ENCODE assay signal across 17 cellular contexts in the genomic region with DNA sequence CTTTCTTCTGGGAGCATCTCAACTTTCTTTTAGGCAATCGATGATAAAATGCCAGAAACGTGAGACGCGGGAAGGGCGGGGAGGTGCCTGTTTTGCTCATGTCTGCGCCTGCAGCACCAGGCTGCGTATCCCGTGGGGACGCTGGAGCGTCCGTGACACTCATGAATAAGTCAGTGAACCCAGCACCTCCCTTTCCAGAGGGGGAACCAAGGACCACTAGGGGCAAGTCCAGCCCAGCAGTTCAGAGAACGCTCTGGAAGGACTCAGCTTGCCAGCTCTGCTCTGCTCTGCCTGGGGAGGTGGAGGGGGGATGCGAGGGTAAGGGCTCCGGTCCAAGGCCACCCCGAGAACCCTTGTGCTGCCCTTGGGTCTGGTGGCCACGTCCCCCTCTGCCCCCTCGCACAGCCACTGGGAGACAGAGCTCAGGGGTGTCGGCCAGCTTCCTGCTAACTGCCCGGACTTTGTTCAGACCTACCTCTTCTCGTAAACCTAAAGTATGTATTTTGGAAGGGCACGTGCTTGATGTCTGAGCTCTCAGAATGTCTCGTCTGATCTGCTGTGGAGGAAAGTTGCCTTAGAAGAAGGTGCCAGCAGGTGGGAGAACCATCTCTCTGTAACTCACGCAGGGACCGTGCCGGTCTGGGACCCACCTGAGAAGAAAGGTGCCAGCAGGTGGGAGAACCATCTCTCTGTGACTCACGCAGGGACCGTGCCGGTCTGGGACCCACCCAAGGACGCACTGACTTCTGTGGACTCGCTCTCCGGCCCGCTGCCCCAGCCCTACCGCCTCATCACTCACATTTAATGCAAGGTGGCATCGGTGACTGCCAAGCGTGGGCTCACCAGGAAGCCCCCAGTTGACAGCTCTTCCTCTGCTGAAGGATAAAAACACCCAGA. TPM values are rescaled to one million over a fixed set of nuclear protein-coding genes. Genes with fewer than 3 reads are reported as not detected.
DNase-seq lines count a peak whose midpoint lies in the region; ATAC-seq, FAIRE-seq and TF ChIP-seq lines count a peak whose summit lies in the region.
"Had no signal": no experiment of that assay in that cellular context is flagged by ENCODE, and none has a peak within 500 bp of the region (broad histone marks: within the 10 kb centered on the region; RNA-seq: fewer than 3 reads in every experiment).

No MANE protein-coding gene starts in this region.

- H3K4me2 ChIP-seq in H1 (ENCODE audit: insufficient read depth in 1 of 2, low read depth in 2 of 2, low read length in 2 of 2) (no peak overlapping the region), neuronal stem cell (ENCODE audit: insufficient read depth, low read length, poor library complexity, severe bottlenecking) (no peak overlapping the region)

- H2BK5ac ChIP-seq in H1 (ENCODE audit: low read depth, low read length) (no peak overlapping the region), neuronal stem cell (ENCODE audit: low read length) (no peak overlapping the region)

- no peaks in the 10 kb centered on the region for H3K27me3 ChIP-seq in right atrium auricular region
- H3K27me3 ChIP-seq in H1 (replicated peaks in 1 of 4; ENCODE audit: control insufficient read depth in 3 of 4, extremely low read depth in 1 of 4, insufficient read depth in 3 of 4, low read length in 3 of 4): no peaks in the 10 kb centered on the region
- H3K27me3 ChIP-seq in neuronal stem cell (ENCODE audit: control insufficient read depth in 3 of 3, insufficient read depth in 3 of 3, low read depth in 1 of 3, low read length in 3 of 3): no peaks in the 10 kb centered on the region
- peaks cover 0 to 49% (median 0%) of the 10 kb centered on the region in 3 donors for H3K27me3 ChIP-seq in sigmoid colon
- H3K27me3 ChIP-seq in esophagus muscularis mucosa: no peaks in the 10 kb centered on the region

- no peak overlapping the region for H4K5ac ChIP-seq in H1 (ENCODE audit: insufficient read length, low read depth, low read length)

- TF ChIP-seq EP300 in H1 (IDR thresholded peaks at IDR 0.05; ENCODE audit: borderline replicate concordance in 1 of 2, low read depth in 2 of 2, low read length in 2 of 2) (no peak), sigmoid colon (IDR thresholded peaks at IDR 0.05) (no peak), esophagus muscularis mucosa (IDR thresholded peaks at IDR 0.05) (no peak)

- intact Hi-C loops in left ventricle myocardium superior (cut with micrococcal nuclease) (no loop called here), sigmoid colon (cut with DNase I) (no loop called here), esophagus muscularis mucosa (cut with DNase I) (no loop called here)

- peaks cover 15% of the 10 kb centered on the region; the same call in 1 of the 2 replicates for H3K23me2 ChIP-seq in H1 (ENCODE audit: low read depth, low read length)

- H3K4ac ChIP-seq in H1 (replicated peaks; ENCODE audit: insufficient read length, low read depth, low read length): no peak overlapping the region
- H3K4ac ChIP-seq in neuronal stem cell (ENCODE audit: low read length): no peak overlapping the region

- H3K79me2 ChIP-seq in H1 (ENCODE audit: control insufficient read depth in 1 of 2, insufficient read depth in 2 of 2, low read length in 2 of 2): no peaks in the 10 kb centered on the region

- H2BK120ac ChIP-seq in H1 (replicated peaks; ENCODE audit: low read depth, low read length) (no peak overlapping the region), neuronal stem cell (ENCODE audit: low read depth, low read length) (no peak overlapping the region)

- POLR2A ChIA-PET in H1 (lab: Charles Lee; ENCODE audit: partially characterized antibody): interaction anchor here (1.4 kb wide), 1 partner anchor 10 kb away, joined by 3 read pairs; no protein-coding TSS in a partner anchor

- H3K9ac ChIP-seq in H1 (replicated peaks in 1 of 4; ENCODE audit: extremely low read depth in 1 of 4, low read depth in 3 of 4, low read length in 3 of 4): no peak overlapping the region
- no peak overlapping the region for H3K9ac ChIP-seq in neuronal stem cell (ENCODE audit: low read depth, low read length, poor library complexity)

- WGBS in H1 (ENCODE audit: extremely low coverage in 1 of 2, insufficient coverage in 1 of 2, insufficient read length in 1 of 2, insufficient replicate concordance in 2 of 2, low coverage in 1 of 2, low lambda C conversion rate in 2 of 2, missing lambda C conversion rate in 1 of 2), 2 experiments: 88% methylated on average over 35 of the region's 35 CpGs; no CpG with 5 or more reads in 1 of the 2 experiments
- WGBS in neuronal stem cell (ENCODE audit: extremely low coverage in 2 of 2, insufficient read length in 2 of 2, insufficient replicate concordance in 1 of 2), 2 donors: no CpG with 5 or more reads among the region's 35 CpGs
- 57 to 82% methylated on average over 35 of the region's 35 CpGs for whole genome bisulfite sequencing in sigmoid colon, 2 donors
- 86% methylated on average over 29 of the region's 35 CpGs for WGBS in esophagus muscularis mucosa

- H4K91ac ChIP-seq in H1 (replicated peaks; ENCODE audit: insufficient read length, low read length) (no peak overlapping the region), neuronal stem cell (ENCODE audit: low read depth, low read length, poor library complexity) (peak overlapping the region; percentile 72)

- no peak overlapping the region for H3K18ac ChIP-seq in H1 (ENCODE audit: extremely low read depth, low read length)
- H3K18ac ChIP-seq in neuronal stem cell (ENCODE audit: low read length): peak overlapping the region; percentile 80

- peak; percentile 23 for DNase-seq in left ventricle myocardium superior
- no peak for DNase-seq in right atrium auricular region (ENCODE audit: low spot score)
- DNase-seq in H1 (ENCODE audit: low read depth in 1 of 2, low spot score in 2 of 2): no peak
- no peak for DNase-seq in neuronal stem cell (ENCODE audit: low spot score)
- no peak for DNase-seq in sigmoid colon
- DNase-seq in NCI-H69 (lab: John Stamatoyannopoulos, UW): no peak
- no peak for DNase-seq in esophagus muscularis mucosa (ENCODE audit: extremely low spot score)
- DNase-seq: C1 segment of cervical spinal cord, HFFc6, KBM-7, NCI-H1105 treated with DMSO at 0.1 percent for 48 hours, NCI-H1694 treated with DMSO at 0.1 percent for 48 hours, NCI-H510A treated with DMSO at 0.1 percent for 48 hours had no signal

- TF ChIP-seq CTCF in right atrium auricular region (IDR thresholded peaks at IDR 0.05) (no peak), H1 (IDR thresholded peaks at IDR 0.05; ENCODE audit: control extremely low read depth in 1 of 3, insufficient read depth in 1 of 3, low read depth in 1 of 3, low read length in 3 of 3) (no peak), sigmoid colon (IDR thresholded peaks at IDR 0.05) (no peak), esophagus muscularis mucosa (IDR thresholded peaks at IDR 0.05) (no peak)

- H3K4me3 ChIP-seq in right atrium auricular region: no peak overlapping the region
- H3K4me3 ChIP-seq in H1 (ENCODE audit: extremely low read depth in 1 of 4, insufficient read depth in 2 of 4, low read depth in 3 of 4, low read length in 4 of 4): no peak overlapping the region
- no peak overlapping the region for H3K4me3 ChIP-seq in neuronal stem cell (ENCODE audit: low read length in 2 of 2)
- no peak overlapping the region for H3K4me3 ChIP-seq in sigmoid colon
- no peak overlapping the region for H3K4me3 ChIP-seq in esophagus muscularis mucosa

- H3K36me3 ChIP-seq in right atrium auricular region: no peaks in the 10 kb centered on the region
- H3K36me3 ChIP-seq in H1 (ENCODE audit: control insufficient read depth in 2 of 4, insufficient read depth in 4 of 4, low read length in 3 of 4): no peaks in the 10 kb centered on the region; a peak in 1 of 8 replicates
- H3K36me3 ChIP-seq in neuronal stem cell (replicated peaks in 1 of 2; ENCODE audit: control insufficient read depth in 2 of 2, insufficient read depth in 2 of 2, low read length in 2 of 2): peaks cover 0 to 2% of the 10 kb centered on the region in 2 donors
- H3K36me3 ChIP-seq in sigmoid colon: no peaks in the 10 kb centered on the region
- H3K36me3 ChIP-seq in esophagus muscularis mucosa: peaks cover 0 to 30% (median 5%) of the 10 kb centered on the region in 4 donors

- H3K9me3 ChIP-seq in right atrium auricular region (no peaks in the 10 kb centered on the region), H1 (ENCODE audit: insufficient read depth in 2 of 2, low read depth in 1 of 2, low read length in 1 of 2) (no peaks in the 10 kb centered on the region; a peak in 1 of 4 replicates), neuronal stem cell (replicated peaks in 1 of 2; ENCODE audit: control insufficient read depth in 2 of 2, insufficient read depth in 1 of 2, low read depth in 1 of 2, low read length in 2 of 2) (no peaks in the 10 kb centered on the region), sigmoid colon (no peaks in the 10 kb centered on the region), esophagus muscularis mucosa (no peaks in the 10 kb centered on the region)

- H2BK12ac ChIP-seq in H1 (ENCODE audit: low read depth, low read length) (peak overlapping the region; percentile 27; the same call in 1 of the 2 replicates), neuronal stem cell (ENCODE audit: low read length) (no peak overlapping the region)

- no peak overlapping the region for H3K23ac ChIP-seq in H1 (ENCODE audit: insufficient read length)
- no peak overlapping the region for H3K23ac ChIP-seq in neuronal stem cell (ENCODE audit: low read depth, low read length, poor library complexity)

- CTCF ChIA-PET in H1 (lab: Charles Lee; ENCODE audit: partially characterized antibody): interaction anchor here (0.7 to 3.2 kb wide), 5 partner anchors 9 to 763 kb away, joined by 3 to 18 read pairs (median 3); no protein-coding TSS in a partner anchor

- H3K79me1 ChIP-seq in H1 (ENCODE audit: low read depth, low read length): no peaks in the 10 kb centered on the region
- H3K79me1 ChIP-seq in neuronal stem cell (ENCODE audit: low read depth, low read length): peaks cover 4% of the 10 kb centered on the region

- TF ChIP-seq RAD21 in H1 (IDR thresholded peaks at IDR 0.05 in 1 of 2, conservative IDR thresholded peaks at IDR 0.05 in 1 of 2; ENCODE audit: low read depth in 2 of 2, low read length in 2 of 2): no peak

- no peak for TF ChIP-seq POLR2A in H1 (IDR thresholded peaks at IDR 0.05; ENCODE audit: control extremely low read depth in 1 of 2, low read depth in 2 of 2, low read length in 2 of 2)
- TF ChIP-seq POLR2A in sigmoid colon (IDR thresholded peaks at IDR 0.05): no peak
- TF ChIP-seq POLR2A in esophagus muscularis mucosa (IDR thresholded peaks at IDR 0.05; ENCODE audit: low read depth): no peak

- H3K4me1 ChIP-seq in right atrium auricular region: no peaks in the 10 kb centered on the region
- peaks cover 0 to 3% (median 0%) of the 10 kb centered on the region in 4 experiments; a peak in 1 of 7 replicates for H3K4me1 ChIP-seq in H1 (replicated peaks in 1 of 4; ENCODE audit: control insufficient read depth in 3 of 4, insufficient read depth in 4 of 4, low read length in 3 of 4)
- peaks cover 0 to 2% of the 10 kb centered on the region in 2 donors for H3K4me1 ChIP-seq in neuronal stem cell (ENCODE audit: control insufficient read depth in 2 of 2, insufficient read depth in 1 of 2, low read depth in 1 of 2, low read length in 2 of 2)
- H3K4me1 ChIP-seq in sigmoid colon: no peaks in the 10 kb centered on the region
- H3K4me1 ChIP-seq in esophagus muscularis mucosa: peaks cover 0 to 6% (median 0%) of the 10 kb centered on the region in 4 donors

- peaks cover 0 to 7% of the 10 kb centered on the region in 2 experiments for H4K20me1 ChIP-seq in H1 (replicated peaks in 1 of 2; ENCODE audit: control insufficient read depth in 1 of 2, insufficient read depth in 2 of 2, low read length in 2 of 2)

- no peak overlapping the region for H3K56ac ChIP-seq in H1 (replicated peaks; ENCODE audit: insufficient read length, low read depth, low read length)

- FAIRE-seq in H1 (lab: Jason Lieb, UNC): no peak
- FAIRE-seq: D721Med, GM12892, GM18507, H54 had no signal

- ATAC-seq in left ventricle myocardium superior: no peak

- H2BK20ac ChIP-seq in H1 (ENCODE audit: low read length): no peak overlapping the region

- H4K8ac ChIP-seq in H1 (ENCODE audit: extremely low read depth, insufficient read depth, low read length): no peak overlapping the region; the same call in 1 of the 2 replicates
- H4K8ac ChIP-seq in neuronal stem cell (ENCODE audit: low read depth, low read length): peak overlapping the region; percentile 17

- H3K14ac ChIP-seq in H1 (ENCODE audit: insufficient read length) (no peak overlapping the region), neuronal stem cell (ENCODE audit: low read length) (peak overlapping the region; percentile 31)

- H2AK5ac ChIP-seq in H1 (ENCODE audit: low read depth, low read length) (no peak overlapping the region), neuronal stem cell (ENCODE audit: low read depth, low read length) (peak overlapping the region; percentile 56)

- no peak overlapping the region for H3K27ac ChIP-seq in right atrium auricular region
- H3K27ac ChIP-seq in H1 (ENCODE audit: low read depth, low read length): no peak overlapping the region
- H3K27ac ChIP-seq in neuronal stem cell (replicated peaks; ENCODE audit: low read length): no peak overlapping the region
- no peak overlapping the region for H3K27ac ChIP-seq in sigmoid colon
- no peak overlapping the region for H3K27ac ChIP-seq in esophagus muscularis mucosa (replicated peaks in 1 of 4)

- H2BK15ac ChIP-seq in H1 (ENCODE audit: low read length) (no peak overlapping the region), neuronal stem cell (ENCODE audit: low read length) (no peak overlapping the region)

- H2AFZ ChIP-seq in H1 (ENCODE audit: low read length): no peak overlapping the region
- H2AFZ ChIP-seq in neuronal stem cell (ENCODE audit: low read length): no peak overlapping the region

RNA-seq across cellular contexts. Expression of gene TMEM255B, which starts 34.0 kb away (rescaled TPM):
- total RNA-seq in left ventricle myocardium superior (12.1 TPM), right atrium auricular region (1 to 10 TPM; 5.2 to 6.0 TPM), sigmoid colon (10 to 100 TPM in 2 of 4 donors, 1 to 10 TPM in 1, under 1 TPM in 1; 0.99 to 11.1 (median 7.3) TPM), esophagus muscularis mucosa (10 to 100 TPM in 3 of 4 donors, 1 to 10 TPM in 1; 4.1 to 12.3 (median 10.7) TPM)
- 2.7 and 4.4 TPM in 2 replicates for total RNA-seq in H1 (2021; fragmentation: NEBNext Ultra II Directional; extraction: Animal tissue kit (Norgen Biotek cat#: 25700))
- polyA plus RNA-seq in H1 (2011; rRNA removed) (3.4 and 5.0 TPM in 2 replicates), sigmoid colon (1 to 10 TPM in 2 of 3 donors, under 1 TPM in 1; 0.60 to 4.6 (median 1.8) TPM)
- 4.2 TPM for polyA plus RNA-seq in H1 (2011; cell fraction: cytosol; rRNA removed)
- polyA plus RNA-seq in H1 (2011; cell fraction: nucleus; rRNA removed): 7.2 TPM
- 3.0 to 4.2 TPM (median 3.7 TPM) in 4 replicates for polyA plus RNA-seq in H1 (2012, experiment 1 of 2)
- polyA plus RNA-seq in H1 (2012, experiment 2 of 2): 1.4 TPM
- polyA plus RNA-seq in H1 (2013, experiment 1 of 2): 1.6 TPM
- polyA plus RNA-seq in H1 (2013, experiment 2 of 2): 2.3 TPM
- polyA minus RNA-seq in H1 (2011; rRNA and poly(A)+ RNA removed): 0.50 and 1.6 TPM in 2 replicates
- polyA minus RNA-seq in H1 (2011; cell fraction: cytosol; rRNA and poly(A)+ RNA removed): 2.0 TPM
- 2.2 TPM for polyA minus RNA-seq in H1 (2011; cell fraction: nucleus; rRNA and poly(A)+ RNA removed)
- 2.5 TPM for polyA plus RNA-seq in neuronal stem cell (2013, experiment 1 of 2)
- 2.2 TPM for polyA plus RNA-seq in neuronal stem cell (2013, experiment 2 of 2)
